ENCODE assay signal across 18 cellular contexts in genomic region chr3:16013563-16013962, GRCh38.
DNase-seq lines count a peak whose midpoint lies in the region; ATAC-seq and TF ChIP-seq lines count a peak whose summit lies in the region.
"Had no signal": no experiment of that assay in that cellular context is flagged by ENCODE, and none has a peak within 500 bp of the region (broad histone marks: within the 10 kb centered on the region; RNA-seq: fewer than 3 reads in every experiment).

No MANE protein-coding gene starts in this region.

- H3K4me1 ChIP-seq in mucosa of descending colon (ENCODE audit: low read depth): no peaks in the 10 kb centered on the region

- ATAC-seq in mucosa of descending colon (peak; percentile 59), GM18873 (IDR thresholded peaks at IDR 0.05; ENCODE audit: low FRiP score, unreplicated experiment) (no peak)

- TF ChIP-seq CTCF in epithelial cell of esophagus (IDR thresholded peaks at IDR 0.05; ENCODE audit: insufficient read depth, low read depth, low read length, missing control alignments): no peak
- no peak for TF ChIP-seq CTCF in mucosa of descending colon (IDR thresholded peaks at IDR 0.05)

- no peaks in the 10 kb centered on the region for H3K36me3 ChIP-seq in mucosa of descending colon (ENCODE audit: low read depth)
- H3K36me3 ChIP-seq: SJSA1 had no signal

- DNase-seq in EL: peak; percentile 41
- peak; percentile 17 for DNase-seq in amniotic epithelial cell (ENCODE audit: low read depth)
- peak; percentile 26 for DNase-seq in epithelial cell of esophagus (ENCODE audit: low read depth)
- DNase-seq in mucosa of descending colon: no peak
- DNase-seq in Kasumi-1 (lab: John Stamatoyannopoulos, UW): no peak
- no peak for DNase-seq in AML-193 (lab: John Stamatoyannopoulos, UW)
- DNase-seq in NCI-H1694 (lab: John Stamatoyannopoulos, UW): no peak
- DNase-seq: ACHN; CD4-positive, alpha-beta T cell; DMS79 treated with DMSO at 0.1 percent for 48 hours; GOT3; NCI-H146; NCI-H226; NCI-H526 treated with DMSO at 0.1 percent for 48 hours; NK-92 treated with Interleukin-12 subunit alpha and Interleukin-12 subunit beta, amount 100 ng/mL, for 24 hours; OCI-M1 had no signal

- intact Hi-C loops in mucosa of descending colon (cut with DNase I, micrococcal nuclease): no loop called here

- H3K9me3 ChIP-seq in mucosa of descending colon: no peaks in the 10 kb centered on the region
- H3K9me3 ChIP-seq: SJSA1 had no signal

- H3K4me3 ChIP-seq in epithelial cell of esophagus (ENCODE audit: low read length): no peak overlapping the region
- H3K4me3 ChIP-seq in mucosa of descending colon: no peak overlapping the region
- H3K4me3 ChIP-seq: SJSA1 had no signal

Comparison
In these comparisons a context has a peak if more than half of its experiments do, and no peak if none do; other contexts are left out.
1. DNase-seq: peak in EL (single experiment), amniotic epithelial cell (single experiment) and epithelial cell of esophagus (single experiment); none in mucosa of descending colon (0 of 3), Kasumi-1 (0 of 2), AML-193 (0 of 2) and NCI-H1694 (single experiment).